26 cellular contexts compared by ENCODE assay signal in the genomic region with DNA sequence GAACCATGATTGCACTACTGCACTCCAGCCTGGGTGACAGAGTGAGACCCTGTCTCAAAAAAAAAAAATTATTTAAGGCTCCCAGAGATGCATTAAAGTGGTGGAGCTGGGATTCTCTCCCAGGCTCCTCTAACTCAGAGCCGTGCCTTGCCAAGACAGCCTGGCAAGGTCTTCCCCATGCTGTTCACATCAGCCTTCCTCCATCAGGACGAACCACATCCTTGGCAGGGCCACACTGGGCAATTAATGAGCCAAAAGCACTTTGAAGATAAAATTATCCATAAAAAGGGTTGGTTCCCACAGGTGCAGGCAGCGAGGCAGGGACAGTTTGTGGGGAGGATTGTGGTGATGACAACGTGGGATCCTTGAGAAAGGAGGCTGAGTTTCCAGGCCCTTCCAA. TPM values are rescaled to one million over a fixed set of nuclear protein-coding genes. Genes with fewer than 3 reads are reported as not detected.
"Had no signal": no experiment of that assay in that cellular context is flagged by ENCODE, and none has a peak within 500 bp of the region (broad histone marks: within the 10 kb centered on the region; RNA-seq: fewer than 3 reads in every experiment).

No MANE protein-coding gene starts in this region.

- H3K4me3 Mint-ChIP-seq: activated B cell treated with CpG ODN at 0.5 μM for 24 hours; activated CD4-positive, alpha-beta T cell treated with anti-CD3 and anti-CD28 coated beads for 36 hours; activated naive CD4-positive, alpha-beta T cell treated with anti-CD3 and anti-CD28 coated beads for 36 hours; activated naive CD8-positive, alpha-beta T cell treated with anti-CD3 and anti-CD28 coated beads, Interleukin-2, amount 10 ng/mL, durations not matched to agents 7 days and 5 days; activated T-cell treated with anti-CD3 and anti-CD28 coated beads, Interleukin-2, amount 50 U/mL, for 72 hours; endodermal cell; memory B cell; nephron progenitor cell; T-helper 1 cell treated with Interleukin-12 subunit alpha and Interleukin-12 subunit beta and Interleukin-4 antibody, amounts not matched to agents 30 μg/mL and 1 μg/mL, for 36 hours had no signal

- H3K4me1 Mint-ChIP-seq: activated B cell treated with CpG ODN at 0.5 μM for 24 hours; activated CD4-positive, alpha-beta T cell treated with anti-CD3 and anti-CD28 coated beads for 36 hours; activated naive CD8-positive, alpha-beta T cell treated with anti-CD3 and anti-CD28 coated beads, Interleukin-2, amount 10 ng/mL, durations not matched to agents 7 days and 5 days; endodermal cell; memory B cell; nephron progenitor cell had no signal

- H3K4me3 ChIP-seq: coronary artery, esophagus squamous epithelium, gastroesophageal sphincter, mucosa of descending colon, thyroid gland, upper lobe of right lung had no signal

- H3K27ac Mint-ChIP-seq: activated B cell treated with CpG ODN at 0.5 μM for 24 hours; activated CD4-positive, alpha-beta T cell treated with anti-CD3 and anti-CD28 coated beads for 36 hours; activated naive CD4-positive, alpha-beta T cell treated with anti-CD3 and anti-CD28 coated beads for 36 hours; activated naive CD8-positive, alpha-beta T cell treated with anti-CD3 and anti-CD28 coated beads, Interleukin-2, amount 10 ng/mL, durations not matched to agents 7 days and 5 days; activated T-cell treated with anti-CD3 and anti-CD28 coated beads, Interleukin-2, amount 50 U/mL, for 72 hours; endodermal cell; nephron progenitor cell; T-helper 1 cell treated with Interleukin-12 subunit alpha and Interleukin-12 subunit beta and Interleukin-4 antibody, amounts not matched to agents 30 μg/mL and 1 μg/mL, for 36 hours had no signal

- H3K36me3 ChIP-seq: esophagus squamous epithelium, gastroesophageal sphincter, thyroid gland, upper lobe of right lung had no signal

- DNase-seq: activated B cell treated with CpG ODN at 0.5 μM for 24 hours; activated CD4-positive, alpha-beta T cell treated with anti-CD3 and anti-CD28 coated beads for 36 hours; activated CD4-positive, alpha-beta T cell treated with anti-CD3 and anti-CD28 coated beads, Interleukin-2, amount 50 U/mL, for 48 hours; activated effector memory CD4-positive, alpha-beta T cell treated with Interleukin-2 at 50 U/mL for 16 hours; activated naive CD4-positive, alpha-beta T cell treated with anti-CD3 and anti-CD28 coated beads for 36 hours; activated naive CD8-positive, alpha-beta T cell treated with anti-CD3 and anti-CD28 coated beads, Interleukin-2, amount 10 ng/mL, durations not matched to agents 7 days and 5 days; activated T-cell treated with anti-CD3 and anti-CD28 coated beads, Interleukin-2, amount 50 U/mL, for 72 hours; amygdala; endodermal cell; esophagus squamous epithelium; hypothalamus; mucosa of descending colon; nephron progenitor cell; stimulated activated CD4-positive, alpha-beta T cell treated with anti-CD3 and anti-CD28 coated beads, Interleukin-4, amount 100 ng/mL, for 4 hours; stimulated activated naive CD8-positive, alpha-beta T cell treated with anti-CD3 and anti-CD28 coated beads, Interleukin-15, Interleukin-2, amounts not matched to agents 100 U/mL and 50 U/mL, for 24 hours; thyroid gland; upper lobe of right lung had no signal

- H3K36me3 Mint-ChIP-seq: activated naive CD8-positive, alpha-beta T cell treated with anti-CD3 and anti-CD28 coated beads, Interleukin-2, amount 10 ng/mL, durations not matched to agents 7 days and 5 days had no signal

- H3K9me3 ChIP-seq: esophagus squamous epithelium, gastroesophageal sphincter, mucosa of descending colon, thyroid gland, upper lobe of right lung had no signal

- H3K9me3 Mint-ChIP-seq: activated naive CD4-positive, alpha-beta T cell treated with anti-CD3 and anti-CD28 coated beads for 36 hours; activated naive CD8-positive, alpha-beta T cell treated with anti-CD3 and anti-CD28 coated beads, Interleukin-2, amount 10 ng/mL, durations not matched to agents 7 days and 5 days; activated T-cell treated with anti-CD3 and anti-CD28 coated beads, Interleukin-2, amount 50 U/mL, for 72 hours; memory B cell had no signal

- H3K4me1 ChIP-seq: esophagus squamous epithelium, gastroesophageal sphincter, thyroid gland, upper lobe of right lung had no signal

- ATAC-seq: activated CD4-positive, alpha-beta T cell treated with anti-CD3 and anti-CD28 coated beads for 36 hours; stimulated activated naive CD8-positive, alpha-beta T cell treated with anti-CD3 and anti-CD28 coated beads, Interleukin-15, Interleukin-2, amounts not matched to agents 100 U/mL and 50 U/mL, for 24 hours had no signal

- H3K27me3 ChIP-seq: thyroid gland had no signal

- H3K27ac ChIP-seq: esophagus squamous epithelium, gastroesophageal sphincter, thyroid gland, upper lobe of right lung had no signal

RNA-seq across cellular contexts. Expression of gene MT4, which starts 25.2 kb away (rescaled TPM):
- total RNA-seq: activated B cell treated with CpG ODN at 0.5 μM for 24 hours; activated CD4-positive, alpha-beta T cell treated with anti-CD3 and anti-CD28 coated beads for 36 hours; activated CD8-positive, alpha-beta memory T cell treated with anti-CD3 and anti-CD28 coated beads for 36 hours; activated naive CD4-positive, alpha-beta T cell treated with anti-CD3 and anti-CD28 coated beads for 36 hours; activated naive CD8-positive, alpha-beta T cell treated with anti-CD3 and anti-CD28 coated beads, Interleukin-2, amount 10 ng/mL, durations not matched to agents 7 days and 5 days; activated T-cell treated with anti-CD3 and anti-CD28 coated beads, Interleukin-2, amount 50 U/mL, for 72 hours; bronchial epithelial cell; endodermal cell; esophagus squamous epithelium; gastroesophageal sphincter; mucosa of descending colon; posterior vena cava; renal cortical epithelial cell; subcutaneous adipose tissue; thyroid gland; upper lobe of right lung had no signal

RNA-seq across cellular contexts. Expression of gene MT3, which starts 49.7 kb away (rescaled TPM):
- total RNA-seq: activated B cell treated with CpG ODN at 0.5 μM for 24 hours, bronchial epithelial cell, endodermal cell, esophagus squamous epithelium, posterior vena cava, renal cortical epithelial cell, thyroid gland, upper lobe of right lung had no signal
